Comparison of ENCODE assay signal across 7 cellular contexts in the genomic region with DNA sequence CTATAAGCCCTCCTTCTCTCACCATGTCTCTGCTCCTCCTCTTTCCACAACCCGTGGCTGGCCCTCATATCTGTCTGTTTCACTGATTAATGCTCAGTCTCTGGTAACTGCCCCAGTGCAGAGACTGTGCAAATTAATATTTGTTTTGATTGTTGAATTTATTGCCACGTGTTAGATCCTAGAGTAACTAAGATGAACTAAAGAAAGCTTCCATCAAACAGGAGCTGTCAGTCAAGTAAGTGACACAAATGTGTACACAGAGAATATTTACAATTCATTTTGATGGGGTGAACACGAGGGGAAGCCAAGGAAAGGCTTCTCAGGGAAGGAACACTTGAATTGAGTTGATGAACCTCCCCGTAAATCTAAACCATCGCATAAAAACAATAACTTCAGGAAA.
"Had no signal": no experiment of that assay in that cellular context is flagged by ENCODE, and none has a peak within 500 bp of the region (broad histone marks: within the 10 kb centered on the region; RNA-seq: fewer than 3 reads in every experiment).

No MANE protein-coding gene starts in this region.

- DNase-seq: H9, HCEC 1CT, HFFc6, IMR-90, KBM-7 had no signal

- H3K4me2 ChIP-seq: GM23338, KMS-11 had no signal

- H3K4me3 ChIP-seq: GM23338 had no signal

- H3K27ac ChIP-seq: KMS-11 had no signal

- H3K9ac ChIP-seq: KMS-11 had no signal

- H2AFZ ChIP-seq: GM23338 had no signal
